ENCODE assay signal across 1 cellular context in genomic region chr16:57797216-57797525, GRCh38.
TF ChIP-seq lines count a peak whose summit lies in the region.

No MANE protein-coding gene starts in this region.

TF ChIP-seq in HCT116, 20 proteins besides CTCF, POLR2A, EP300 and RAD21 (continued from another document):
- TF ChIP-seq SP1 (IDR thresholded peaks at IDR 0.05; ENCODE audit: low read depth) (no peak), JUND (IDR thresholded peaks at IDR 0.05) (no peak), FOSL1 (IDR thresholded peaks at IDR 0.05; ENCODE audit: low read depth) (no peak), YY1 (IDR thresholded peaks at IDR 0.05; ENCODE audit: extremely low read depth, insufficient replicate concordance, low read depth, low read length) (no peak), ELF1 (IDR thresholded peaks at IDR 0.05; ENCODE audit: borderline replicate concordance, low read depth) (no peak), CEBPB (IDR thresholded peaks at IDR 0.05; ENCODE audit: low read depth) (no peak), TCF7L2 (IDR thresholded peaks at IDR 0.05; ENCODE audit: borderline replicate concordance, extremely low read depth, insufficient read depth, insufficient read length) (no peak)
- TF ChIP-seq, protein P1, sequence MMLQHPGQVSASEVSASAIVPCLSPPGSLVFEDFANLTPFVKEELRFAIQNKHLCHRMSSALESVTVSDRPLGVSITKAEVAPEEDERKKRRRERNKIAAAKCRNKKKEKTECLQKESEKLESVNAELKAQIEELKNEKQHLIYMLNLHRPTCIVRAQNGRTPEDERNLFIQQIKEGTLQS (IDR thresholded peaks at IDR 0.05), result no peak
- TF ChIP-seq, protein P2, sequence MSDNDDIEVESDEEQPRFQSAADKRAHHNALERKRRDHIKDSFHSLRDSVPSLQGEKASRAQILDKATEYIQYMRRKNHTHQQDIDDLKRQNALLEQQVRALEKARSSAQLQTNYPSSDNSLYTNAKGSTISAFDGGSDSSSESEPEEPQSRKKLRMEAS (IDR thresholded peaks at IDR 0.05), result no peak
- TF ChIP-seq, protein P3, sequence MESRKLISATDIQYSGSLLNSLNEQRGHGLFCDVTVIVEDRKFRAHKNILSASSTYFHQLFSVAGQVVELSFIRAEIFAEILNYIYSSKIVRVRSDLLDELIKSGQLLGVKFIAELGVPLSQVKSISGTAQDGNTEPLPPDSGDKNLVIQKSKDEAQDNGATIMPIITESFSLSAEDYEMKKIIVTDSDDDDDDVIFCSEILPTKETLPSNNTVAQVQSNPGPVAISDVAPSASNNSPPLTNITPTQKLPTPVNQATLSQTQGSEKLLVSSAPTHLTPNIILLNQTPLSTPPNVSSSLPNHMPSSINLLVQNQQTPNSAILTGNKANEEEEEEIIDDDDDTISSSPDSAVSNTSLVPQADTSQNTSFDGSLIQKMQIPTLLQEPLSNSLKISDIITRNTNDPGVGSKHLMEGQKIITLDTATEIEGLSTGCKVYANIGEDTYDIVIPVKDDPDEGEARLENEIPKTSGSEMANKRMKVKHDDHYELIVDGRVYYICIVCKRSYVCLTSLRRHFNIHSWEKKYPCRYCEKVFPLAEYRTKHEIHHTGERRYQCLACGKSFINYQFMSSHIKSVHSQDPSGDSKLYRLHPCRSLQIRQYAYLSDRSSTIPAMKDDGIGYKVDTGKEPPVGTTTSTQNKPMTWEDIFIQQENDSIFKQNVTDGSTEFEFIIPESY (IDR thresholded peaks at IDR 0.05; ENCODE audit: extremely low read depth, insufficient replicate concordance, low read length), result no peak
